Comparison of ENCODE assay signal across 13 cellular contexts in the genomic region with DNA sequence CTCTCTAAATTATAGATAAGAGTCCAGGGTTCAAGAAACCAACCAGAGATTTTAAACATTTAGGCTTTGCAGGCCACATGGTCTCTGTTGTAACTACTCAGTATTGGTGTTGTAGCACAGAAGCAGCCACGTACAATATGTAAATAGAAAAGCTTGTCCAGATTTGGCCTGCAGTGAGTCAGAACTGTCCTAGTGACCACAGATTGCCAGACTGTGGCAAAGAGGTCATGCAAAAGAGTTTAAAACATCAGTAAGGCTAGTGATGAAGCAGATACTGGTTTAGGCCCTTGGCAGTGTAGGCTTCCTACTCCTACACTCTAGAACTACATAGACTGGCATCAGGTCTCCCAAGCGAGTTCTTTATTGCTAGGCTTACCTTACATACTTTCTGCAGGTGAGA.
DNase-seq lines count a peak whose midpoint lies in the region; ATAC-seq, FAIRE-seq and TF ChIP-seq lines count a peak whose summit lies in the region.
"Had no signal": no experiment of that assay in that cellular context is flagged by ENCODE, and none has a peak within 500 bp of the region (broad histone marks: within the 10 kb centered on the region; RNA-seq: fewer than 3 reads in every experiment).

No MANE protein-coding gene starts in this region.

- ATAC-seq in GM18868 (IDR thresholded peaks at IDR 0.05; ENCODE audit: unreplicated experiment) (peak; percentile 69), HG02588 (IDR thresholded peaks at IDR 0.05; ENCODE audit: unreplicated experiment) (peak; percentile 98), HG03571 (IDR thresholded peaks at IDR 0.05; ENCODE audit: unreplicated experiment) (peak; percentile 96)
- ATAC-seq: stimulated activated naive CD8-positive, alpha-beta T cell treated with anti-CD3 and anti-CD28 coated beads, Interleukin-15, Interleukin-2, amounts not matched to agents 100 U/mL and 50 U/mL, for 24 hours had no signal

- TF ChIP-seq CTCF in colonic mucosa (IDR thresholded peaks at IDR 0.05), result no peak

- no peaks in the 10 kb centered on the region for H3K9me3 ChIP-seq in colonic mucosa
- H3K9me3 ChIP-seq in small intestine (ENCODE audit: control insufficient read depth, low read depth), result no peaks in the 10 kb centered on the region

- no peak overlapping the region for H3K4me3 ChIP-seq in colonic mucosa
- no peak overlapping the region for H3K4me3 ChIP-seq in small intestine (ENCODE audit: low read depth in 1 of 2, low read length in 2 of 2)

- H3K27ac ChIP-seq in colonic mucosa (no peak overlapping the region), small intestine (ENCODE audit: low read depth in 1 of 2, low read length in 1 of 2) (no peak overlapping the region)
- H3K27ac ChIP-seq: parathyroid adenoma had no signal

- intact Hi-C loops in colonic mucosa (cut with DNase I), result no loop called here

- no peak for FAIRE-seq in small intestine (lab: Jason Lieb, UNC)

- H3K36me3 ChIP-seq in colonic mucosa (no peaks in the 10 kb centered on the region), small intestine (ENCODE audit: control insufficient read depth in 2 of 2, insufficient read depth in 2 of 2, low read length in 2 of 2) (no peaks in the 10 kb centered on the region)

- H3K4me1 ChIP-seq in colonic mucosa (no peaks in the 10 kb centered on the region), small intestine (ENCODE audit: control insufficient read depth in 2 of 2, insufficient read depth in 1 of 2, low read depth in 1 of 2, low read length in 1 of 2) (no peaks in the 10 kb centered on the region)
- H3K4me1 ChIP-seq: parathyroid adenoma had no signal

- H3K27me3 ChIP-seq in colonic mucosa (no peaks in the 10 kb centered on the region), small intestine (ENCODE audit: control insufficient read depth in 2 of 2, insufficient read depth in 2 of 2, low read length in 2 of 2) (no peaks in the 10 kb centered on the region)

- DNase-seq in myocyte (ENCODE audit: low read depth) (peak; percentile 55), midbrain (lab: John Stamatoyannopoulos, UW) (no peak), colonic mucosa (no peak), small intestine (no peak)
- no peak for DNase-seq in activated CD8-positive, alpha-beta memory T cell treated with anti-CD3 and anti-CD28 coated beads, Interleukin-2, amount 50 U/mL, for 48 hours
- DNase-seq: activated naive CD8-positive, alpha-beta T cell treated with anti-CD3 and anti-CD28 coated beads, Interleukin-2, amount 10 ng/mL, durations not matched to agents 7 days and 5 days; glutamatergic neuron; stimulated activated naive CD8-positive, alpha-beta T cell treated with anti-CD3 and anti-CD28 coated beads, Interleukin-15, Interleukin-2, amounts not matched to agents 100 U/mL and 50 U/mL, for 24 hours; T-helper 2 cell had no signal

- no peak overlapping the region for H3K9ac ChIP-seq in colonic mucosa (ENCODE audit: low read depth in 2 of 2, low read length in 2 of 2)
- H3K9ac ChIP-seq: parathyroid adenoma had no signal

- 57 to 64% (median 62%) methylated on average over 2 of the region's 2 CpGs for WGBS in small intestine, 3 donors
